ENCODE assay signal across 16 cellular contexts in genomic region chr22:49021097-49021925, GRCh38.
DNase-seq lines count a peak whose midpoint lies in the region; ATAC-seq and TF ChIP-seq lines count a peak whose summit lies in the region.
"Had no signal": no experiment of that assay in that cellular context is flagged by ENCODE, and none has a peak within 500 bp of the region (broad histone marks: within the 10 kb centered on the region; RNA-seq: fewer than 3 reads in every experiment).

No MANE protein-coding gene starts in this region.

- peak overlapping the region; percentile 14 for H3K14ac ChIP-seq in neuronal stem cell (ENCODE audit: low read length)

- no peak for TF ChIP-seq CTCF in right atrium auricular region (IDR thresholded peaks at IDR 0.05)
- TF ChIP-seq CTCF in coronary artery (IDR thresholded peaks at IDR 0.05), result no peak

- no peaks in the 10 kb centered on the region for H3K4me1 ChIP-seq in right atrium auricular region
- H3K4me1 ChIP-seq in neuronal stem cell (ENCODE audit: control insufficient read depth in 2 of 2, insufficient read depth in 1 of 2, low read depth in 1 of 2, low read length in 2 of 2), result peaks cover 0 to 4% of the 10 kb centered on the region in 2 donors
- H3K4me1 ChIP-seq in aorta (ENCODE audit: control insufficient read depth in 1 of 2, insufficient read depth in 2 of 2, low read length in 2 of 2), result no peaks in the 10 kb centered on the region
- H3K4me1 ChIP-seq: BE2C had no signal

- no peak overlapping the region for H2BK120ac ChIP-seq in neuronal stem cell (ENCODE audit: low read depth, low read length)

- WGBS in neuronal stem cell (ENCODE audit: extremely low coverage in 2 of 2, insufficient read length in 2 of 2, insufficient replicate concordance in 1 of 2), 2 donors, result no CpG with 5 or more reads among the region's 29 CpGs
- 95% methylated on average over 29 of the region's 29 CpGs for WGBS in aorta, 2 donors

- H2AFZ ChIP-seq in neuronal stem cell (ENCODE audit: low read length), result no peak overlapping the region
- H2AFZ ChIP-seq: GM23338 had no signal

- H2AK5ac ChIP-seq in neuronal stem cell (ENCODE audit: low read depth, low read length), result peak overlapping the region; percentile 93

- DNase-seq in cardiac septum (ENCODE audit: low spot score) (peak; percentile 51), right atrium auricular region (ENCODE audit: low spot score) (no peak), coronary artery (ENCODE audit: low spot score) (peak; percentile 70), neuronal stem cell (ENCODE audit: low spot score) (no peak), aorta (peak; percentile 45 to 63), occipital lobe (lab: John Stamatoyannopoulos, UW) (no peak), DMS79 treated with DMSO at 0.1 percent for 48 hours (lab: John Stamatoyannopoulos, UW) (no peak)
- DNase-seq: BE2C; CD4-positive, alpha-beta memory T cell; DND-41; GDM1; MV-4-11; NCI-H1436; NCI-H2227 treated with DMSO at 0.1 percent for 48 hours; NCI-H524 treated with DMSO at 0.1 percent for 48 hours had no signal

- no peak overlapping the region for H4K8ac ChIP-seq in neuronal stem cell (ENCODE audit: low read depth, low read length)

- H3K4me2 ChIP-seq in neuronal stem cell (ENCODE audit: insufficient read depth, low read length, poor library complexity, severe bottlenecking), result no peak overlapping the region
- H3K4me2 ChIP-seq: GM23338 had no signal

- H3K4ac ChIP-seq in neuronal stem cell (ENCODE audit: low read length), result peak overlapping the region; percentile 45

- intact Hi-C loops in cardiac septum (cut with DNase I), result no loop called here
- intact Hi-C loops in aorta (cut with DNase I), result no loop called here

- peak overlapping the region; percentile 66 for H3K9ac ChIP-seq in neuronal stem cell (ENCODE audit: low read depth, low read length, poor library complexity)

- H2BK15ac ChIP-seq in neuronal stem cell (ENCODE audit: low read length), result peak overlapping the region; percentile 83

- no peaks in the 10 kb centered on the region for H3K79me1 ChIP-seq in neuronal stem cell (ENCODE audit: low read depth, low read length)

- peak overlapping the region; percentile 94 for H2BK12ac ChIP-seq in neuronal stem cell (ENCODE audit: low read length)

- H2BK5ac ChIP-seq in neuronal stem cell (ENCODE audit: low read length), result peak overlapping the region; percentile 53

- no peaks in the 10 kb centered on the region for H3K36me3 ChIP-seq in right atrium auricular region
- H3K36me3 ChIP-seq in neuronal stem cell (replicated peaks in 1 of 2; ENCODE audit: control insufficient read depth in 2 of 2, insufficient read depth in 2 of 2, low read length in 2 of 2), result no peaks in the 10 kb centered on the region
- H3K36me3 ChIP-seq in aorta (ENCODE audit: control insufficient read depth in 1 of 2, insufficient read depth in 2 of 2, low read length in 1 of 2), result no peaks in the 10 kb centered on the region
- H3K36me3 ChIP-seq: BE2C had no signal

- H4K91ac ChIP-seq in neuronal stem cell (ENCODE audit: low read depth, low read length, poor library complexity), result peak overlapping the region; percentile 17

- H3K9me3 ChIP-seq in right atrium auricular region, result no peaks in the 10 kb centered on the region
- H3K9me3 ChIP-seq in neuronal stem cell (replicated peaks in 1 of 2; ENCODE audit: control insufficient read depth in 2 of 2, insufficient read depth in 1 of 2, low read depth in 1 of 2, low read length in 2 of 2), result no peaks in the 10 kb centered on the region
- H3K9me3 ChIP-seq in aorta (ENCODE audit: control insufficient read depth, low read length), result no peaks in the 10 kb centered on the region
- H3K9me3 ChIP-seq: BE2C had no signal

- H3K27me3 ChIP-seq in right atrium auricular region, result no peaks in the 10 kb centered on the region
- H3K27me3 ChIP-seq in neuronal stem cell (ENCODE audit: control insufficient read depth in 3 of 3, insufficient read depth in 3 of 3, low read depth in 1 of 3, low read length in 3 of 3), result no peaks in the 10 kb centered on the region
- no peaks in the 10 kb centered on the region for H3K27me3 ChIP-seq in aorta (ENCODE audit: control insufficient read depth in 1 of 2, insufficient read depth in 2 of 2, low read length in 1 of 2)
- H3K27me3 ChIP-seq: BE2C had no signal

- H3K27ac ChIP-seq in right atrium auricular region (no peak overlapping the region), coronary artery (no peak overlapping the region), neuronal stem cell (replicated peaks; ENCODE audit: low read length) (no peak overlapping the region), aorta (ENCODE audit: low read depth in 1 of 2, low read length in 2 of 2) (no peak overlapping the region)

- H3K23ac ChIP-seq in neuronal stem cell (ENCODE audit: low read depth, low read length, poor library complexity), result peak overlapping the region; percentile 86

- ATAC-seq in aorta (ENCODE audit: low FRiP score), result no peak
- ATAC-seq: GM23338 had no signal

- H3K4me3 ChIP-seq in right atrium auricular region (no peak overlapping the region), coronary artery (no peak overlapping the region), neuronal stem cell (ENCODE audit: low read length in 2 of 2) (no peak overlapping the region), aorta (ENCODE audit: low read length in 2 of 2) (no peak overlapping the region)
- H3K4me3 ChIP-seq: GM23338 had no signal

- H3K18ac ChIP-seq in neuronal stem cell (ENCODE audit: low read length), result peak overlapping the region; percentile 91

Comparison
In these comparisons a context has a peak if more than half of its experiments do, and no peak if none do; other contexts are left out.
1. DNase-seq: peak in cardiac septum (single experiment), coronary artery (single experiment) and aorta (2 of 2); none in right atrium auricular region (single experiment), neuronal stem cell (single experiment), occipital lobe (single experiment) and DMS79 treated with DMSO at 0.1 percent for 48 hours (single experiment).